ENCODE assay signal across 18 cellular contexts in genomic region chr10:51425431-51425830, GRCh38.
DNase-seq lines count a peak whose midpoint lies in the region; ATAC-seq and TF ChIP-seq lines count a peak whose summit lies in the region.
"Had no signal": no experiment of that assay in that cellular context is flagged by ENCODE, and none has a peak within 500 bp of the region (broad histone marks: within the 10 kb centered on the region; RNA-seq: fewer than 3 reads in every experiment).

No MANE protein-coding gene starts in this region.

- TF ChIP-seq CTCF in GM23338 (conservative IDR thresholded peaks at IDR 0.05; ENCODE audit: low read depth in 2 of 2) (no peak), cardiac fibroblast (IDR thresholded peaks at IDR 0.05; ENCODE audit: low read depth, low read length) (no peak), left ventricle myocardium inferior (IDR thresholded peaks at IDR 0.05; ENCODE audit: borderline replicate concordance) (no peak), smooth muscle cell (IDR thresholded peaks at IDR 0.05; ENCODE audit: borderline replicate concordance, insufficient read depth, poor library complexity, severe bottlenecking) (no peak), breast epithelium (IDR thresholded peaks at IDR 0.05) (no peak), tibial artery (IDR thresholded peaks at IDR 0.05) (no peak)

- H3K4me2 ChIP-seq in GM23338, result no peak overlapping the region
- peak overlapping the region; percentile 13 for H3K4me2 ChIP-seq in smooth muscle cell

- no peaks in the 10 kb centered on the region for H3K9me3 Mint-ChIP-seq in GM23338
- H3K9me3 Mint-ChIP-seq: activated CD4-positive, alpha-beta memory T cell treated with anti-CD3 and anti-CD28 coated beads for 36 hours; activated naive CD8-positive, alpha-beta T cell treated with anti-CD3 and anti-CD28 coated beads for 36 hours; activated T-cell treated with anti-CD3 and anti-CD28 coated beads, Interleukin-2, amount 50 U/mL, for 24 hours; neural crest cell had no signal

- 0 out of 3 replicates have a peak, but pooled peaks have one; percentile 28 for ATAC-seq in GM23338

- H3K27me3 ChIP-seq in GM23338 (ENCODE audit: insufficient read depth) (no peaks in the 10 kb centered on the region), left ventricle myocardium inferior (ENCODE audit: low read depth) (no peaks in the 10 kb centered on the region), smooth muscle cell (ENCODE audit: low read depth) (no peaks in the 10 kb centered on the region), breast epithelium (no peaks in the 10 kb centered on the region), tibial artery (no peaks in the 10 kb centered on the region)
- H3K27me3 ChIP-seq: sigmoid colon had no signal

- no peaks in the 10 kb centered on the region for H3K4me1 ChIP-seq in GM23338 (ENCODE audit: insufficient read depth)
- peaks cover 49% of the 10 kb centered on the region for H3K4me1 ChIP-seq in left ventricle myocardium inferior
- peaks cover 11% of the 10 kb centered on the region for H3K4me1 ChIP-seq in smooth muscle cell (ENCODE audit: low read depth)
- no peaks in the 10 kb centered on the region for H3K4me1 ChIP-seq in breast epithelium
- peaks cover 0 to 75% (median 10%) of the 10 kb centered on the region in 4 donors for H3K4me1 ChIP-seq in tibial artery

- no peaks in the 10 kb centered on the region for H4K20me1 ChIP-seq in GM23338 (replicated peaks; ENCODE audit: insufficient read depth)
- H4K20me1 ChIP-seq in smooth muscle cell (ENCODE audit: low read depth), result no peaks in the 10 kb centered on the region

- H3K79me2 ChIP-seq in GM23338 (replicated peaks; ENCODE audit: insufficient read depth) (no peaks in the 10 kb centered on the region), smooth muscle cell (ENCODE audit: low read depth) (no peaks in the 10 kb centered on the region)

- H3K9me3 ChIP-seq in left ventricle myocardium inferior (replicated peaks) (no peaks in the 10 kb centered on the region), smooth muscle cell (replicated peaks; ENCODE audit: low read depth) (no peaks in the 10 kb centered on the region), breast epithelium (no peaks in the 10 kb centered on the region), tibial artery (no peaks in the 10 kb centered on the region)
- H3K9me3 ChIP-seq: sigmoid colon had no signal

- H2AFZ ChIP-seq in GM23338, result no peak overlapping the region
- H2AFZ ChIP-seq in smooth muscle cell (ENCODE audit: low read depth), result no peak overlapping the region

- peaks cover 3% of the 10 kb centered on the region; the same call in 1 of the 2 replicates for H3K9me2 ChIP-seq in GM23338 (ENCODE audit: insufficient read depth)

- H3F3A ChIP-seq in GM23338 (replicated peaks; ENCODE audit: low read depth) (no peaks in the 10 kb centered on the region), smooth muscle cell (ENCODE audit: low read depth) (no peaks in the 10 kb centered on the region)

- no peak overlapping the region for H3K4me3 Mint-ChIP-seq in GM23338
- H3K4me3 Mint-ChIP-seq: activated CD4-positive, alpha-beta memory T cell treated with anti-CD3 and anti-CD28 coated beads for 36 hours; activated naive CD8-positive, alpha-beta T cell treated with anti-CD3 and anti-CD28 coated beads for 36 hours; activated T-cell treated with anti-CD3 and anti-CD28 coated beads, Interleukin-2, amount 50 U/mL, for 24 hours; neural crest cell had no signal

- no peaks in the 10 kb centered on the region for H3K36me3 Mint-ChIP-seq in GM23338 (ENCODE audit: low read depth)
- H3K36me3 Mint-ChIP-seq: activated CD4-positive, alpha-beta memory T cell treated with anti-CD3 and anti-CD28 coated beads for 36 hours; activated naive CD8-positive, alpha-beta T cell treated with anti-CD3 and anti-CD28 coated beads for 36 hours had no signal

- no peaks in the 10 kb centered on the region for H3K36me3 ChIP-seq in GM23338 (ENCODE audit: insufficient read depth)
- no peaks in the 10 kb centered on the region for H3K36me3 ChIP-seq in left ventricle myocardium inferior
- H3K36me3 ChIP-seq in smooth muscle cell (ENCODE audit: low read depth), result no peaks in the 10 kb centered on the region
- no peaks in the 10 kb centered on the region for H3K36me3 ChIP-seq in breast epithelium
- H3K36me3 ChIP-seq in tibial artery, result no peaks in the 10 kb centered on the region
- H3K36me3 ChIP-seq: sigmoid colon had no signal

- H3K27ac Mint-ChIP-seq in GM23338, result no peak overlapping the region
- H3K27ac Mint-ChIP-seq: activated CD4-positive, alpha-beta memory T cell treated with anti-CD3 and anti-CD28 coated beads for 36 hours; activated naive CD8-positive, alpha-beta T cell treated with anti-CD3 and anti-CD28 coated beads for 36 hours; activated T-cell treated with anti-CD3 and anti-CD28 coated beads, Interleukin-2, amount 50 U/mL, for 24 hours had no signal

- peaks cover 1% of the 10 kb centered on the region for H3K27me3 Mint-ChIP-seq in GM23338 (ENCODE audit: insufficient read depth, low read depth, poor library complexity)

- WGBS in smooth muscle cell (ENCODE audit: low lambda C conversion rate), result 37% methylated on average over 3 of the region's 3 CpGs

- H3K27ac ChIP-seq in GM23338 (ENCODE audit: low read depth), result no peak overlapping the region
- H3K27ac ChIP-seq in left ventricle myocardium inferior (replicated peaks), result no peak overlapping the region
- H3K27ac ChIP-seq in smooth muscle cell (ENCODE audit: low read depth), result no peak overlapping the region
- H3K27ac ChIP-seq in breast epithelium, result no peak overlapping the region
- H3K27ac ChIP-seq in tibial artery, result no peak overlapping the region
- H3K27ac ChIP-seq: C4-2B, RWPE1, sigmoid colon had no signal

- intact Hi-C loops in left ventricle myocardium inferior (cut with micrococcal nuclease) (loop anchor here (10.0 kb wide), 1 partner anchor 361 kb away; no protein-coding TSS in a partner anchor), breast epithelium (cut with DNase I; ENCODE audit: low total_unique reads) (no loop called here), tibial artery (cut with DNase I; ENCODE audit: low total_unique reads) (loop anchor here (10.0 kb wide), 1 partner anchor 351 kb away; the partner anchor contains the start of gene PRKG1)

- no peak for DNase-seq in GM23338 (ENCODE audit: low spot score)
- peak; percentile 8 to 79 for DNase-seq in cardiac fibroblast (ENCODE audit: low read depth in 2 of 2)
- peak; percentile 16 for DNase-seq in left ventricle myocardium inferior
- DNase-seq in smooth muscle cell (lab: John Stamatoyannopoulos, UW; ENCODE audit: unreplicated experiment), result no peak
- no peak for DNase-seq in breast epithelium (ENCODE audit: low spot score in 2 of 2)
- no peak for DNase-seq in GM19238 (ENCODE audit: insufficient read length, low spot score)
- no peak for DNase-seq in tibial artery
- DNase-seq: activated CD4-positive, alpha-beta memory T cell treated with anti-CD3 and anti-CD28 coated beads for 36 hours; activated naive CD8-positive, alpha-beta T cell treated with anti-CD3 and anti-CD28 coated beads for 36 hours; activated T-cell treated with anti-CD3 and anti-CD28 coated beads, Interleukin-2, amount 50 U/mL, for 24 hours; DND-41; NCI-H1694 treated with DMSO at 0.1 percent for 48 hours; sigmoid colon; stimulated activated CD4-positive, alpha-beta T cell treated with anti-CD3 and anti-CD28 coated beads, Interleukin-4, amount 100 ng/mL, for 24 hours; T-helper 1 cell had no signal

- no peak overlapping the region for H3K9ac ChIP-seq in smooth muscle cell (ENCODE audit: low read depth)

- peaks cover 13% of the 10 kb centered on the region; the same call in 2 of the 3 replicates for H3K4me1 Mint-ChIP-seq in GM23338

- H3K4me3 ChIP-seq in GM23338 (no peak overlapping the region), cardiac fibroblast (replicated peaks in 1 of 2; ENCODE audit: low read depth in 2 of 2, low read length in 2 of 2) (no peak overlapping the region), left ventricle myocardium inferior (no peak overlapping the region), smooth muscle cell (no peak overlapping the region), breast epithelium (no peak overlapping the region), tibial artery (no peak overlapping the region)
- H3K4me3 ChIP-seq: sigmoid colon had no signal

- TF ChIP-seq POLR2A in breast epithelium (IDR thresholded peaks at IDR 0.05), result no peak

TF ChIP-seq in GM23338, 12 proteins besides CTCF, POLR2A, EP300 and RAD21 (continues in another document):
- TF ChIP-seq POLR2AphosphoS5 (IDR thresholded peaks at IDR 0.05; ENCODE audit: low read depth) (no peak), REST (IDR thresholded peaks at IDR 0.05; ENCODE audit: unreplicated experiment) (no peak), ZNF331 (CRISPR knock-in tag; IDR thresholded peaks at IDR 0.05; ENCODE audit: low read depth) (no peak), ZNF114 (CRISPR knock-in tag; IDR thresholded peaks at IDR 0.05) (no peak)

Comparison
In these comparisons a context has a peak if more than half of its experiments do, and no peak if none do; other contexts are left out.
1. DNase-seq: peak in cardiac fibroblast (2 of 2) and left ventricle myocardium inferior (single experiment); none in GM23338 (single experiment), smooth muscle cell (single experiment), breast epithelium (0 of 2), GM19238 (single experiment) and tibial artery (0 of 2).